Comparison of ENCODE assay signal across 21 cellular contexts in the genomic region with DNA sequence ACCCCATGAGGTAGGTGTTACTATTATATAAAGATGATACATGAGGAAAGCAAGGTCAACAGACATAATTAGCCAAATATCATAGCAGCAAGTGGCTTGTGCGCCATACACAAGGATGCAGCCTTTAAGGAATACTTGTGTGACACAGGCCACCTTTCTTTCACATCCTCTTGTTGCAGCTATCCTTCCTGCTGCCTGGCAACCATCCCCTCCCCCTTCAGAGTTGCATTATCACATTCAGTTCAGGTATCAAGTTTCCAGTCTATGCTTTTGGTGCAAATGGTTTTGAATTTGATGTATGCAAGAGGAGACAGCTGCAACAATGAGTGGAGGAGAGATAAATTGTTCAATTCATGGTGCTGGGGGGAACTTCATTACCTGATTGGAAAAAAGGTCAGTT. TPM values are rescaled to one million over a fixed set of nuclear protein-coding genes. Genes with fewer than 3 reads are reported as not detected.
DNase-seq lines count a peak whose midpoint lies in the region; ATAC-seq and TF ChIP-seq lines count a peak whose summit lies in the region.
"Had no signal": no experiment of that assay in that cellular context is flagged by ENCODE, and none has a peak within 500 bp of the region (broad histone marks: within the 10 kb centered on the region; RNA-seq: fewer than 3 reads in every experiment).

No MANE protein-coding gene starts in this region.

- peaks cover 0 to 5% of the 10 kb centered on the region in 2 donors for H3K27me3 Mint-ChIP-seq in natural killer cell treated with Interleukin-12 subunit alpha and Interleukin-12 subunit beta and Interleukin-15 and Interleukin-18, amount 100 ng/mL, for 72 hours
- H3K27me3 Mint-ChIP-seq in natural killer cell (ENCODE audit: low read depth in 2 of 2), result no peaks in the 10 kb centered on the region
- H3K27me3 Mint-ChIP-seq: brain; CD4-positive, alpha-beta memory T cell had no signal

- no peak overlapping the region for H3K27ac ChIP-seq in adrenal gland
- H3K27ac ChIP-seq: coronary artery, VCaP had no signal

- H3K4me1 ChIP-seq in adrenal gland (replicated peaks in 1 of 2), result no peaks in the 10 kb centered on the region

- no peak for ATAC-seq in natural killer cell treated with Interleukin-12 subunit alpha and Interleukin-12 subunit beta and Interleukin-15 and Interleukin-18, amount 100 ng/mL, for 72 hours
- no peak for ATAC-seq in natural killer cell
- ATAC-seq: naive thymus-derived CD4-positive, alpha-beta T cell had no signal

- H3K27me3 ChIP-seq in adrenal gland, result peaks cover 12% of the 10 kb centered on the region

- H3K36me3 ChIP-seq in adrenal gland (replicated peaks in 1 of 2), result no peaks in the 10 kb centered on the region

- no peak overlapping the region for H3K4me3 ChIP-seq in adrenal gland
- H3K4me3 ChIP-seq: coronary artery had no signal

- intact Hi-C loops in natural killer cell (cut with micrococcal nuclease), result no loop called here
- intact Hi-C loops in adrenal gland (cut with DNase I), result no loop called here

- DNase-seq in natural killer cell treated with Interleukin-12 subunit alpha and Interleukin-12 subunit beta and Interleukin-15 and Interleukin-18, amount 100 ng/mL, for 72 hours (ENCODE audit: low spot score), result no peak
- DNase-seq in natural killer cell, result no peak
- peak; percentile 75 for DNase-seq in NCI-H1436 (lab: John Stamatoyannopoulos, UW)
- peak; percentile 57 for DNase-seq in NCI-H69 (lab: John Stamatoyannopoulos, UW)
- DNase-seq in pons (ENCODE audit: low spot score), result no peak
- no peak for DNase-seq in NCI-H446 (lab: John Stamatoyannopoulos, UW)
- no peak for DNase-seq in NCI-H2081 treated with DMSO at 0.1 percent for 48 hours (lab: John Stamatoyannopoulos, UW)
- DNase-seq in adrenal gland, result no peak
- DNase-seq: activated CD4-positive, alpha-beta T cell treated with anti-CD3 and anti-CD28 coated beads, Interleukin-2, amount 50 U/mL, for 48 hours; activated T-cell treated with anti-CD3 and anti-CD28 coated beads, Interleukin-2, amount 50 U/mL, for 24 hours; CD4-positive, alpha-beta memory T cell; hypothalamus; kidney; mesenchymal stem cell; naive thymus-derived CD4-positive, alpha-beta T cell; NCI-H2029; posterior cingulate gyrus had no signal

- no peaks in the 10 kb centered on the region for H3K9me3 Mint-ChIP-seq in natural killer cell treated with Interleukin-12 subunit alpha and Interleukin-12 subunit beta and Interleukin-15 and Interleukin-18, amount 100 ng/mL, for 72 hours
- no peaks in the 10 kb centered on the region for H3K9me3 Mint-ChIP-seq in natural killer cell
- H3K9me3 Mint-ChIP-seq: activated naive CD4-positive, alpha-beta T cell treated with anti-CD3 and anti-CD28 coated beads, Interleukin-2, amount 50 U/mL, for 72 hours; activated T-cell treated with anti-CD3 and anti-CD28 coated beads, Interleukin-2, amount 50 U/mL, for 24 hours; brain had no signal

- no peaks in the 10 kb centered on the region for H3K36me3 Mint-ChIP-seq in natural killer cell treated with Interleukin-12 subunit alpha and Interleukin-12 subunit beta and Interleukin-15 and Interleukin-18, amount 100 ng/mL, for 72 hours
- H3K36me3 Mint-ChIP-seq in natural killer cell, result no peaks in the 10 kb centered on the region
- H3K36me3 Mint-ChIP-seq: activated naive CD4-positive, alpha-beta T cell treated with anti-CD3 and anti-CD28 coated beads, Interleukin-2, amount 50 U/mL, for 72 hours; brain; CD4-positive, alpha-beta memory T cell; naive thymus-derived CD4-positive, alpha-beta T cell had no signal

- H3K9me3 ChIP-seq in adrenal gland (replicated peaks in 1 of 3), result no peaks in the 10 kb centered on the region

- H3K4me3 Mint-ChIP-seq in natural killer cell treated with Interleukin-12 subunit alpha and Interleukin-12 subunit beta and Interleukin-15 and Interleukin-18, amount 100 ng/mL, for 72 hours, result no peak overlapping the region
- H3K4me3 Mint-ChIP-seq in natural killer cell, result no peak overlapping the region
- H3K4me3 Mint-ChIP-seq: activated T-cell treated with anti-CD3 and anti-CD28 coated beads, Interleukin-2, amount 50 U/mL, for 24 hours; CD4-positive, alpha-beta memory T cell; naive thymus-derived CD4-positive, alpha-beta T cell had no signal

- H3K27ac Mint-ChIP-seq in natural killer cell treated with Interleukin-12 subunit alpha and Interleukin-12 subunit beta and Interleukin-15 and Interleukin-18, amount 100 ng/mL, for 72 hours, result peak overlapping the region; percentile 19 to 72
- no peak overlapping the region for H3K27ac Mint-ChIP-seq in natural killer cell
- H3K27ac Mint-ChIP-seq: activated T-cell treated with anti-CD3 and anti-CD28 coated beads, Interleukin-2, amount 50 U/mL, for 24 hours; CD4-positive, alpha-beta memory T cell had no signal

- TF ChIP-seq POLR2A in adrenal gland (IDR thresholded peaks at IDR 0.05), result no peak

- WGBS in adrenal gland, 4 donors, result 72 to 93% (median 85%) methylated on average over 1 of the region's 1 CpG

- H3K4me1 Mint-ChIP-seq in natural killer cell treated with Interleukin-12 subunit alpha and Interleukin-12 subunit beta and Interleukin-15 and Interleukin-18, amount 100 ng/mL, for 72 hours (ENCODE audit: low read depth in 2 of 2), result peaks cover 25 to 36% of the 10 kb centered on the region in 2 donors
- H3K4me1 Mint-ChIP-seq in natural killer cell, result peaks cover 9 to 34% of the 10 kb centered on the region in 2 donors

- TF ChIP-seq CTCF in natural killer cell (IDR thresholded peaks at IDR 0.05) (no peak), adrenal gland (IDR thresholded peaks at IDR 0.05) (no peak)

RNA-seq across cellular contexts. Expression of a gene that starts 6.4 kb away (rescaled TPM):
- total RNA-seq in natural killer cell treated with Interleukin-12 subunit alpha and Interleukin-12 subunit beta and Interleukin-15 and Interleukin-18, amount 100 ng/mL, for 72 hours, result 1 to 10 TPM; 3.1 to 4.8 TPM
- total RNA-seq in natural killer cell, result 1 to 10 TPM; 4.4 to 8.9 (median 5.6) TPM
- 1 to 10 TPM in 2 of 8 donors, under 1 TPM in 4, not detected in 2; 0.38 to 1.4 (median 0.73) TPM for total RNA-seq in adrenal gland
- 1 to 10 TPM in 1 of 3 donors, under 1 TPM in 2; 0.74 to 1.6 (median 0.93) TPM for polyA plus RNA-seq in adrenal gland

RNA-seq across cellular contexts. Expression of a gene that starts 38.0 kb away (rescaled TPM):
- 10 to 100 TPM; 10.3 to 10.8 TPM for total RNA-seq in natural killer cell treated with Interleukin-12 subunit alpha and Interleukin-12 subunit beta and Interleukin-15 and Interleukin-18, amount 100 ng/mL, for 72 hours
- 10 to 100 TPM; 10.1 to 20.6 (median 12.8) TPM for total RNA-seq in natural killer cell
- 10 to 100 TPM in 2 of 8 donors, 1 to 10 TPM in 6; 5.3 to 51.0 (median 8.8) TPM for total RNA-seq in adrenal gland
- 10 to 100 TPM in 1 of 3 donors, 1 to 10 TPM in 2; 3.6 to 11.3 (median 8.4) TPM for polyA plus RNA-seq in adrenal gland

RNA-seq across cellular contexts. Expression of a gene that starts 42.7 kb away (rescaled TPM):
- 1 to 10 TPM; 2.0 to 5.0 TPM for total RNA-seq in natural killer cell treated with Interleukin-12 subunit alpha and Interleukin-12 subunit beta and Interleukin-15 and Interleukin-18, amount 100 ng/mL, for 72 hours
- total RNA-seq in natural killer cell (1 to 10 TPM; 2.0 to 4.1 (median 2.5) TPM), adrenal gland (1 to 10 TPM in 1 of 8 donors, under 1 TPM in 7; 0.29 to 2.4 (median 0.42) TPM)
- under 1 TPM; 0.30 to 0.90 (median 0.64) TPM for polyA plus RNA-seq in adrenal gland

RNA-seq across cellular contexts. Expression of a gene that starts 47.5 kb away (rescaled TPM):
- 10 to 100 TPM in 1 of 2 donors, 1 to 10 TPM in 1; 9.0 to 10.3 TPM for total RNA-seq in natural killer cell treated with Interleukin-12 subunit alpha and Interleukin-12 subunit beta and Interleukin-15 and Interleukin-18, amount 100 ng/mL, for 72 hours
- total RNA-seq in natural killer cell, result 10 to 100 TPM; 31.9 to 35.9 (median 32.6) TPM
- 10 to 100 TPM; 16.7 to 28.2 (median 21.0) TPM for total RNA-seq in adrenal gland
- 10 to 100 TPM in 2 of 3 donors, 1 to 10 TPM in 1; 8.6 to 23.6 (median 15.9) TPM for polyA plus RNA-seq in adrenal gland

Comparison
In these comparisons a context has a peak if more than half of its experiments do, and no peak if none do; other contexts are left out.
1. H3K27ac Mint-ChIP-seq: peak in natural killer cell treated with Interleukin-12 subunit alpha and Interleukin-12 subunit beta and Interleukin-15 and Interleukin-18, amount 100 ng/mL, for 72 hours (2 of 2); none in natural killer cell (0 of 2).
2. DNase-seq: peak in NCI-H1436 (single experiment) and NCI-H69 (single experiment); none in natural killer cell treated with Interleukin-12 subunit alpha and Interleukin-12 subunit beta and Interleukin-15 and Interleukin-18, amount 100 ng/mL, for 72 hours (single experiment), natural killer cell (single experiment), pons (single experiment), NCI-H446 (0 of 2), NCI-H2081 treated with DMSO at 0.1 percent for 48 hours (single experiment) and adrenal gland (0 of 7).